17 cellular contexts compared by ENCODE assay signal in genomic region chr20:972256-972655, GRCh38.
DNase-seq lines count a peak whose midpoint lies in the region; ATAC-seq and TF ChIP-seq lines count a peak whose summit lies in the region.
"Had no signal": no experiment of that assay in that cellular context is flagged by ENCODE, and none has a peak within 500 bp of the region (broad histone marks: within the 10 kb centered on the region; RNA-seq: fewer than 3 reads in every experiment).

No MANE protein-coding gene starts in this region.

- no peak overlapping the region for H3K27ac ChIP-seq in brain microvascular endothelial cell
- H3K27ac ChIP-seq: 22Rv1, BLaER1, C4-2B had no signal

- in situ Hi-C loops in brain microvascular endothelial cell (cut with HindIII; ENCODE audit: low pct_ligation_motif_present, low sequenced_read_pairs), result no loop called here

- no peaks in the 10 kb centered on the region for H3K36me3 ChIP-seq in brain microvascular endothelial cell (replicated peaks)
- H3K36me3 ChIP-seq: BLaER1, HAP-1 had no signal

- TF ChIP-seq CTCF in brain microvascular endothelial cell (IDR thresholded peaks at IDR 0.05; ENCODE audit: low read depth, low read length, missing control alignments), result no peak

- no peak overlapping the region for H3K4me3 ChIP-seq in brain microvascular endothelial cell (ENCODE audit: low read depth, low read length)
- H3K4me3 ChIP-seq: BLaER1, HAP-1 had no signal

- no peak for TF ChIP-seq EP300 in Ishikawa (IDR thresholded peaks at IDR 0.05; ENCODE audit: borderline replicate concordance)

- DNase-seq in NCI-H82 (lab: John Stamatoyannopoulos, UW) (peak; percentile 7), NCI-H82 treated with DMSO at 0.1 percent for 48 hours (lab: John Stamatoyannopoulos, UW; ENCODE audit: unreplicated experiment) (no peak), brain microvascular endothelial cell (no peak), NCI-H1092 (lab: John Stamatoyannopoulos, UW) (no peak)
- DNase-seq: Caco-2; CD4-positive, CD25-positive, alpha-beta regulatory T cell; CD8-positive, alpha-beta T cell; DMS153; DND-41; GOT3; HFFc6 had no signal

- no peaks in the 10 kb centered on the region for H3K27me3 ChIP-seq in brain microvascular endothelial cell (replicated peaks)
- H3K27me3 ChIP-seq: BLaER1 had no signal

- TF ChIP-seq RAD21 in Ishikawa (IDR thresholded peaks at IDR 0.05; ENCODE audit: low read depth), result no peak

- ATAC-seq in SK-N-SH treated with all-trans-retinoic acid at 6 μM for 48 hours, result peak; percentile 55
- ATAC-seq: CD8-positive, alpha-beta T cell had no signal

TF ChIP-seq in Ishikawa, 13 proteins besides CTCF, POLR2A, EP300 and RAD21:
- TF ChIP-seq USF1 (IDR thresholded peaks at IDR 0.05) (peak; percentile 65), TEAD4 (IDR thresholded peaks at IDR 0.05) (no peak)
TF ChIP-seq in Ishikawa: peak in this region for 1.

TF ChIP-seq in SK-N-SH treated with all-trans-retinoic acid at 6 μM for 48 hours, 23 proteins besides CTCF, POLR2A, EP300 and RAD21:
- TF ChIP-seq TOX (CRISPR knock-in tag; IDR thresholded peaks at IDR 0.05; ENCODE audit: borderline replicate concordance), result no peak
- TF ChIP-seq CREB5 (CRISPR knock-in tag; IDR thresholded peaks at IDR 0.05; ENCODE audit: low read depth), result no peak
- TF ChIP-seq BACH2 (CRISPR knock-in tag; IDR thresholded peaks at IDR 0.05; ENCODE audit: borderline replicate concordance), result no peak
